In genomic region chr4:156792462-156793085, GRCh38 we compare ENCODE assay signal across 26 cellular contexts.
"Had no signal": no experiment of that assay in that cellular context is flagged by ENCODE, and none has a peak within 500 bp of the region (broad histone marks: within the 10 kb centered on the region; RNA-seq: fewer than 3 reads in every experiment).

No MANE protein-coding gene starts in this region.

- H3K27ac ChIP-seq: cardiac muscle cell, gastroesophageal sphincter, sigmoid colon, transverse colon had no signal

- DNase-seq: activated B cell treated with CpG ODN at 0.5 μM for 24 hours; activated CD4-positive, alpha-beta T cell treated with anti-CD3 and anti-CD28 coated beads for 36 hours; activated CD4-positive, alpha-beta T cell treated with anti-CD3 and anti-CD28 coated beads, Interleukin-2, amount 50 U/mL, for 4 hours; activated CD8-positive, alpha-beta memory T cell treated with anti-CD3 and anti-CD28 coated beads, Interleukin-2, amount 50 U/mL, for 48 hours; activated naive CD4-positive, alpha-beta T cell treated with Interleukin-2 at 50 U/mL for 16 hours; activated naive CD8-positive, alpha-beta T cell treated with anti-CD3 and anti-CD28 coated beads for 36 hours; activated T-cell treated with anti-CD3 and anti-CD28 coated beads, Interleukin-2, amount 50 U/mL, for 48 hours; effector CD4-positive, alpha-beta T cell; head of caudate nucleus; hypothalamus; left colon; naive thymus-derived CD4-positive, alpha-beta T cell; occipital lobe; posterior cingulate gyrus; sigmoid colon; stimulated activated CD4-positive, alpha-beta T cell treated with anti-CD3 and anti-CD28 coated beads, Interleukin-2, amount 100 ng/mL, for 48 hours; stimulated activated CD8-positive, alpha-beta memory T cell treated with anti-CD3 and anti-CD28 coated beads, Interleukin-4, amount 100 ng/mL, for 48 hours; stimulated activated naive B cell treated with anti-CD40 and anti-IgM and Interleukin-4, amounts not matched to agents 10 μg/mL and 1 μg/mL and 100 μg/mL, for 72 hours; T1000; transverse colon had no signal

- H3K4me3 ChIP-seq: cardiac muscle cell, gastroesophageal sphincter, sigmoid colon, transverse colon had no signal

- H3K27me3 ChIP-seq: cardiac muscle cell, gastroesophageal sphincter, sigmoid colon, transverse colon had no signal

- H3K36me3 ChIP-seq: cardiac muscle cell, gastroesophageal sphincter, sigmoid colon, transverse colon had no signal

- ATAC-seq: activated CD4-positive, alpha-beta T cell treated with anti-CD3 and anti-CD28 coated beads for 36 hours; esophagus mucosa; gastroesophageal sphincter; left colon; naive thymus-derived CD4-positive, alpha-beta T cell; stimulated activated naive B cell treated with anti-CD40 and anti-IgM and Interleukin-4, amounts not matched to agents 10 μg/mL and 1 μg/mL and 100 μg/mL, for 72 hours had no signal

- FAIRE-seq: endometrium, islet of Langerhans, urothelium cell line had no signal

- H3K9me3 ChIP-seq: gastroesophageal sphincter, sigmoid colon, transverse colon had no signal
